In the genomic region with DNA sequence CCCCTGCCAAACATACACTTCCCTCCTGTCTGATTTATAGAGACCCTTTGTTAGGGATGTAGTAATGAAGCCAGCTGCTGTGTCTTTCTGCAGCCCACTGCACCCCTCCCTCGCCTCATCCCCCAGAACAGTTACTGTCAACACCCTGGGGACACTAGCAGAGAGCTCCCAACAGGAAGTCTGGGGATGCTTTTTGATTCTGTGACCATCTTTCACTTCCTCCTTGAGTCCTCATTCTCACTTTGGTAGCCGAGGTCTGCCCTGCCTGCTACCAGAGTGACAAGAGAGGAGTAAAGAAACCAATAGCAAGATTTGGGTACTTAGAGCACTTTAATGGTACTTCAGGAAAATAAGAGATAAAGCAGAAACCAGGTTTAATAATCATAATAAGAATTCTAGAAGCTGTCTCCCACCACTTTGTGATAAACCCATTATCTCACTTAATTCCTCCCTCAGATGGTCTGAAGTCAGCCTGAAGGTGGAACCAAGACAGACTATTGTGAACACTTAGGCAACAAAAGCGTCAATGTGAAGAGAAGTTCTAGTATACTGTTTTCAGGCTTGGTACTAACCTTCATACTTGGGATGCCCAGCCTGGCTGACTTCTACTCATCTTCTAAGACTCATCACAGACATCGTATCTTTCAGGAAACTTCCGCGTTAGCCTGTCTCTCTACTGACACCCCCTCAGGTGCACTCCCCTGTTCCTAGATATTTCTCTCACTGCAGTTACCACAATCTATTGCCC, we compare ENCODE assay signal across 8 cellular contexts.
A peak's percentile ranks its signal among the peaks of the same experiment; 100 is the strongest.
DNase-seq lines count a peak whose midpoint lies in the region; ATAC-seq and TF ChIP-seq lines count a peak whose summit lies in the region.

No MANE protein-coding gene starts in this region.

- H3K36me3 ChIP-seq in thyroid gland: no peaks in the 10 kb centered on the region

- CTCF ChIA-PET in GM10248 (lab: Yijun Ruan, JAX): no interaction called here

- ATAC-seq in GM19467 (IDR thresholded peaks at IDR 0.05; ENCODE audit: unreplicated experiment) (peak; percentile 99), HG03354 (IDR thresholded peaks at IDR 0.05; ENCODE audit: poor library complexity, severe bottlenecking, unreplicated experiment) (peak; percentile 98)

- no peaks in the 10 kb centered on the region for H3K27me3 ChIP-seq in thyroid gland

- POLR2A ChIA-PET in GM10248 (lab: Yijun Ruan, JAX): no interaction called here

- no peak for TF ChIP-seq POLR2A in thyroid gland (IDR thresholded peaks at IDR 0.05)

- H3K9me3 ChIP-seq in thyroid gland: no peaks in the 10 kb centered on the region

- DNase-seq in GM10248 (ENCODE audit: extremely low spot score) (peak; percentile 49), UCSD-AML1 (lab: John Stamatoyannopoulos, UW; ENCODE audit: unreplicated experiment) (peak; percentile 27), HPDE6-E6E7 (ENCODE audit: extremely low spot score) (no peak), cerebellar cortex (ENCODE audit: low spot score) (no peak), thyroid gland (no peak), foreskin melanocyte (no peak)

- no peak for TF ChIP-seq CTCF in GM10248 (IDR thresholded peaks at IDR 0.05; ENCODE audit: control extremely low read depth, extremely low read depth, low read depth, missing control alignments)
- TF ChIP-seq CTCF in thyroid gland (IDR thresholded peaks at IDR 0.05): no peak

- intact Hi-C loops in thyroid gland (cut with DNase I): no loop called here

- H3K4me3 ChIP-seq in thyroid gland (replicated peaks in 1 of 3): no peak overlapping the region

- 65 to 66% methylated on average over 6 of the region's 6 CpGs for WGBS in thyroid gland, 2 donors

- H3K27ac ChIP-seq in thyroid gland: no peak overlapping the region

- H3K4me1 ChIP-seq in thyroid gland: no peaks in the 10 kb centered on the region

Comparison
In these comparisons a context has a peak if more than half of its experiments do, and no peak if none do; other contexts are left out.
1. DNase-seq: peak in GM10248 (single experiment) and UCSD-AML1 (single experiment); none in HPDE6-E6E7 (single experiment), cerebellar cortex (single experiment), thyroid gland (0 of 2) and foreskin melanocyte (single experiment).